In the genomic region with DNA sequence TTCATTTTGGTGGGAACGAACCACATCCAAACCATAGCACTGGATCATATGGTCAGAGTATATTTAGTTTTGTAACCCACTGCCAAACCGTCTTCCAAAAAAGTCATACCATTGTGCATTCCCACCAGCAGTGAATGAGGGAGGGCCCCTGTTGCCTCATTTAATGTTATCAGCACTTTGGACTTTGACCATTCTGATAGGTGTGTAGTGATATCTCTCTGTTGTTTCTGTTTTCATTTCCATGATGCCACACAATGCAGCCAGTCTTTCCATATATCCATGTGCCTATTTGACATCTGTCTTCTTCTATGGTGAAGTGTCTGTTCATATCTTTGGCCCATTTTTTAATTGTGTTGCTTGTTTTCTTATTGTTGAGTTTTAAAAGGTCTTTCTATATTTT, we compare ENCODE assay signal across 23 cellular contexts.
DNase-seq lines count a peak whose midpoint lies in the region; ATAC-seq, FAIRE-seq and TF ChIP-seq lines count a peak whose summit lies in the region.
"Had no signal": no experiment of that assay in that cellular context is flagged by ENCODE, and none has a peak within 500 bp of the region (broad histone marks: within the 10 kb centered on the region; RNA-seq: fewer than 3 reads in every experiment).

No MANE protein-coding gene starts in this region.

- TF ChIP-seq RAD21 in HepG2 (CRISPR knock-in tag; IDR thresholded peaks at IDR 0.05), result no peak

- H3K36me3 ChIP-seq in BLaER1 (no peaks in the 10 kb centered on the region), hepatocyte (replicated peaks; ENCODE audit: insufficient read depth, low read depth) (no peaks in the 10 kb centered on the region), HepG2 (replicated peaks in 1 of 2; ENCODE audit: control insufficient read depth in 1 of 2, insufficient read depth in 2 of 2, low read length in 2 of 2) (no peaks in the 10 kb centered on the region), transverse colon (no peaks in the 10 kb centered on the region), psoas muscle (ENCODE audit: insufficient read depth in 1 of 2, low read depth in 1 of 2) (no peaks in the 10 kb centered on the region)
- H3K36me3 ChIP-seq: BLaER1 treated with 17β-estradiol and CSF1 and Interleukin-3, amounts not matched to agents 10 nM and 100 nM; HAP-1 had no signal

- peaks cover 25% of the 10 kb centered on the region for H3K9me3 Mint-ChIP-seq in osteocyte (ENCODE audit: unreplicated experiment)

- intact Hi-C loops in HepG2 (cut with micrococcal nuclease; ENCODE audit: unreplicated experiment) (no loop called here), transverse colon (cut with DNase I; ENCODE audit: low total_unique reads) (no loop called here), psoas muscle (cut with DNase I) (no loop called here)

- POLR2A ChIA-PET in HepG2 (lab: Yijun Ruan, JAX), result no interaction called here

- no peaks in the 10 kb centered on the region for H3K36me3 Mint-ChIP-seq in osteocyte (ENCODE audit: unreplicated experiment)
- H3K36me3 Mint-ChIP-seq in T-helper 17 cell (ENCODE audit: low read depth), result no peaks in the 10 kb centered on the region
- H3K36me3 Mint-ChIP-seq: CD14-positive monocyte had no signal

- H3K4me3 Mint-ChIP-seq in osteocyte (ENCODE audit: unreplicated experiment) (no peak overlapping the region), T-helper 17 cell (no peak overlapping the region)
- H3K4me3 Mint-ChIP-seq: B cell; CD4-positive, alpha-beta T cell; CD8-positive, alpha-beta memory T cell had no signal

- 0 out of 2 replicates have a peak overlapping the region, but pooled peaks have one; percentile 14 for H3K4me2 ChIP-seq in BLaER1
- no peak overlapping the region for H3K4me2 ChIP-seq in hepatocyte
- H3K4me2 ChIP-seq in HepG2 (ENCODE audit: low read depth, low read length), result no peak overlapping the region

- H2AFZ ChIP-seq in hepatocyte, result no peak overlapping the region
- H2AFZ ChIP-seq in HepG2 (ENCODE audit: low read length), result no peak overlapping the region

- TF ChIP-seq EP300 in HepG2 (IDR thresholded peaks at IDR 0.05; ENCODE audit: low read depth in 2 of 2, low read length in 2 of 2), result no peak
- no peak for TF ChIP-seq EP300 in HepG2 (CRISPR knock-in tag; IDR thresholded peaks at IDR 0.05; ENCODE audit: borderline replicate concordance)
- TF ChIP-seq EP300 in transverse colon (IDR thresholded peaks at IDR 0.05; ENCODE audit: low read depth), result no peak

- no peaks in the 10 kb centered on the region for H3K27me3 Mint-ChIP-seq in osteocyte (ENCODE audit: unreplicated experiment)
- peaks cover 11% of the 10 kb centered on the region for H3K27me3 Mint-ChIP-seq in T-helper 17 cell

- 80% methylated on average over 2 of the region's 2 CpGs for WGBS in hepatocyte (ENCODE audit: low lambda C conversion rate, missing lambda C conversion rate)
- WGBS in HepG2 (ENCODE audit: low lambda C conversion rate), result 26% methylated on average over 2 of the region's 2 CpGs
- WGBS in transverse colon (ENCODE audit: low coverage in 1 of 2), 2 donors, result 54 to 80% methylated on average over 1 to 2 of the region's 2 CpGs
- WGBS in psoas muscle, 3 donors, result 76 to 88% (median 82%) methylated on average over 2 of the region's 2 CpGs

- TF ChIP-seq CTCF in hepatocyte (IDR thresholded peaks at IDR 0.05; ENCODE audit: poor library complexity) (no peak), HepG2 (CRISPR knock-in tag; IDR thresholded peaks at IDR 0.05) (no peak), osteocyte (IDR thresholded peaks at IDR 0.05) (no peak), transverse colon (IDR thresholded peaks at IDR 0.05) (no peak), psoas muscle (IDR thresholded peaks at IDR 0.05) (no peak)

- H3K27me3 ChIP-seq in BLaER1 (no peaks in the 10 kb centered on the region), hepatocyte (no peaks in the 10 kb centered on the region), HepG2 (ENCODE audit: control insufficient read depth in 1 of 2, insufficient read depth in 2 of 2, low read length in 2 of 2) (0 out of 5 replicates have a peak, but pooled peaks cover 0 to 9% of the 10 kb centered on the region in 2 experiments), transverse colon (no peaks in the 10 kb centered on the region), psoas muscle (ENCODE audit: insufficient read depth in 3 of 3, low read length in 2 of 3) (peaks cover 0 to 8% (median 0%) of the 10 kb centered on the region in 3 donors)
- H3K27me3 ChIP-seq: BLaER1 treated with 17β-estradiol and CSF1 and Interleukin-3, amounts not matched to agents 10 nM and 100 nM had no signal

- no peak for TF ChIP-seq POLR2A in HepG2 (IDR thresholded peaks at IDR 0.05; ENCODE audit: insufficient read depth in 1 of 2, low read depth in 2 of 2, low read length in 2 of 2)
- TF ChIP-seq POLR2A in transverse colon (IDR thresholded peaks at IDR 0.05), result no peak

- no peaks in the 10 kb centered on the region for H3K9me2 ChIP-seq in hepatocyte (replicated peaks; ENCODE audit: insufficient read depth)

- DNase-seq in hepatocyte (ENCODE audit: low spot score) (peak; percentile 56), HepG2 (ENCODE audit: low spot score) (peak; percentile 34), osteocyte (ENCODE audit: extremely low spot score, unreplicated experiment) (peak; percentile 11), HCEC 1CT (no peak), transverse colon (no peak), T-helper 17 cell (no peak), psoas muscle (no peak)
- DNase-seq: CD4-positive, alpha-beta T cell; CD8-positive, alpha-beta memory T cell; DMS 273 treated with DMSO at 0.1 percent for 48 hours; DMS79; EL; GDM1; GOT3 had no signal

- ATAC-seq in HepG2 (no peak), T-helper 17 cell (no peak), psoas muscle (no peak)
- ATAC-seq: GM12878 had no signal

- H3K27ac Mint-ChIP-seq in osteocyte (ENCODE audit: unreplicated experiment) (no peak overlapping the region), T-helper 17 cell (no peak overlapping the region)
- H3K27ac Mint-ChIP-seq: B cell; CD14-positive monocyte; CD4-positive, alpha-beta T cell; CD8-positive, alpha-beta memory T cell had no signal

- H3K4me1 Mint-ChIP-seq in osteocyte (ENCODE audit: unreplicated experiment) (no peaks in the 10 kb centered on the region), T-helper 17 cell (no peaks in the 10 kb centered on the region)
- H3K4me1 Mint-ChIP-seq: B cell; CD14-positive monocyte; CD8-positive, alpha-beta memory T cell had no signal

- H3K4me1 ChIP-seq in BLaER1, result peaks cover 13% of the 10 kb centered on the region
- H3K4me1 ChIP-seq in hepatocyte (ENCODE audit: insufficient read depth), result no peaks in the 10 kb centered on the region
- H3K4me1 ChIP-seq in HepG2 (ENCODE audit: insufficient read depth, low read length), result no peaks in the 10 kb centered on the region
- no peaks in the 10 kb centered on the region for H3K4me1 ChIP-seq in transverse colon
- no peaks in the 10 kb centered on the region for H3K4me1 ChIP-seq in psoas muscle
- H3K4me1 ChIP-seq: HAP-1 had no signal

- H3K9ac ChIP-seq in BLaER1 (no peak overlapping the region), HepG2 (ENCODE audit: insufficient read depth, low read depth, low read length) (no peak overlapping the region)
- H3K9ac ChIP-seq: BLaER1 treated with 17β-estradiol and CSF1 and Interleukin-3, amounts not matched to agents 10 nM and 100 nM had no signal

- H3K4me3 ChIP-seq in BLaER1 (no peak overlapping the region), hepatocyte (no peak overlapping the region), HepG2 (replicated peaks in 1 of 3; ENCODE audit: insufficient read depth in 1 of 3, low read depth in 2 of 3, low read length in 3 of 3) (no peak overlapping the region), transverse colon (no peak overlapping the region), psoas muscle (no peak overlapping the region)
- H3K4me3 ChIP-seq: BLaER1 treated with 17β-estradiol and CSF1 and Interleukin-3, amounts not matched to agents 10 nM and 100 nM; GM12878; HAP-1 had no signal

- no peaks in the 10 kb centered on the region for H4K20me1 ChIP-seq in BLaER1
- H4K20me1 ChIP-seq in hepatocyte (ENCODE audit: insufficient read depth, poor library complexity, severe bottlenecking), result no peaks in the 10 kb centered on the region
- no peaks in the 10 kb centered on the region for H4K20me1 ChIP-seq in HepG2 (ENCODE audit: insufficient read depth, low read length)
- H4K20me1 ChIP-seq: BLaER1 treated with 17β-estradiol and CSF1 and Interleukin-3, amounts not matched to agents 10 nM and 100 nM had no signal

- H3K79me2 ChIP-seq in hepatocyte (no peaks in the 10 kb centered on the region), HepG2 (ENCODE audit: insufficient read depth, low read length) (no peaks in the 10 kb centered on the region)

- FAIRE-seq in HepG2 (lab: Jason Lieb, UNC), result no peak
- FAIRE-seq: D721Med, GM12878, H54 had no signal

- BruUV-seq in HepG2 (replicated peaks; lab: Mats Ljungman, UMichigan), result no TSS peak

- CTCF ChIA-PET in HepG2 (lab: Yijun Ruan, JAX; ENCODE audit: low intra/inter-chr PET ratio, low total read pairs), result no interaction called here

- peaks cover 33% of the 10 kb centered on the region for H3K9me3 ChIP-seq in BLaER1
- H3K9me3 ChIP-seq in hepatocyte (ENCODE audit: low read depth), result peaks cover 14% of the 10 kb centered on the region
- H3K9me3 ChIP-seq in HepG2 (ENCODE audit: low read length), result peaks cover 28% of the 10 kb centered on the region
- H3K9me3 ChIP-seq in transverse colon, result peaks cover 13 to 18% of the 10 kb centered on the region in 2 donors
- H3K9me3 ChIP-seq in T-helper 17 cell (ENCODE audit: control insufficient read depth, low read length, poor library complexity, severe bottlenecking), result no peaks in the 10 kb centered on the region
- H3K9me3 ChIP-seq in psoas muscle, result peaks cover 7% of the 10 kb centered on the region

- H3K27ac ChIP-seq in BLaER1 (no peak overlapping the region), hepatocyte (peak overlapping the region; percentile 79), HepG2 (ENCODE audit: extremely low read length, insufficient read depth, low read length) (no peak overlapping the region), transverse colon (no peak overlapping the region), psoas muscle (no peak overlapping the region)
- H3K27ac ChIP-seq: 22Rv1; BLaER1 treated with 17β-estradiol and CSF1 and Interleukin-3, amounts not matched to agents 10 nM and 100 nM had no signal

- in situ Hi-C loops in HepG2 (cut with HindIII; ENCODE audit: extremely low pct_ligation_motif_present, low pct_unique_long_range_greater_than_20kb) (no loop called here), transverse colon (cut with MboI; ENCODE audit: low pct_ligation_motif_present in 1 of 4, low pct_unique_long_range_greater_than_20kb in 1 of 4, low sequenced_read_pairs in 3 of 4) (loop anchor here in 2 of 4 donors (25.0 kb wide), 1 partner anchor 1608 kb away; no protein-coding TSS in a partner anchor)

TF ChIP-seq in HepG2, 621 proteins besides CTCF, POLR2A, EP300 and RAD21:
- TF ChIP-seq ZSCAN31 (CRISPR knock-in tag; IDR thresholded peaks at IDR 0.05; ENCODE audit: low read depth) (no peak), HNF4A (CRISPR knock-in tag; IDR thresholded peaks at IDR 0.05) (peak; percentile 40)

Comparison
In these comparisons a context has a peak if more than half of its experiments do, and no peak if none do; other contexts are left out.
1. DNase-seq: peak in hepatocyte (single experiment), HepG2 (single experiment) and osteocyte (single experiment); none in HCEC 1CT (single experiment), transverse colon (single experiment), T-helper 17 cell (0 of 3) and psoas muscle (0 of 2).